ENCODE assay signal across 19 cellular contexts in genomic region chr19:18467978-18468377, GRCh38. TPM values are rescaled to one million over a fixed set of nuclear protein-coding genes. Genes with fewer than 3 reads are reported as not detected.
DNase-seq lines count a peak whose midpoint lies in the region; ATAC-seq lines count a peak whose summit lies in the region.
"Had no signal": no experiment of that assay in that cellular context is flagged by ENCODE, and none has a peak within 500 bp of the region (broad histone marks: within the 10 kb centered on the region; RNA-seq: fewer than 3 reads in every experiment).

No MANE protein-coding gene starts in this region.

- H3K36me3 Mint-ChIP-seq in activated T-cell treated with anti-CD3 and anti-CD28 coated beads, Interleukin-2, amount 50 U/mL, for 72 hours (ENCODE audit: insufficient read depth in 2 of 2) = peaks cover 0 to 1% of the 10 kb centered on the region in 2 donors
- H3K36me3 Mint-ChIP-seq in activated CD4-positive, alpha-beta memory T cell treated with anti-CD3 and anti-CD28 coated beads for 36 hours = peaks cover 4% of the 10 kb centered on the region
- H3K36me3 Mint-ChIP-seq in effector memory CD8-positive, alpha-beta T cell (ENCODE audit: insufficient read depth) = peaks cover 92% of the 10 kb centered on the region
- H3K36me3 Mint-ChIP-seq in stimulated activated memory B cell treated with anti-CD40 and anti-IgM and Interleukin-4, amounts not matched to agents 10 μg/mL and 1 μg/mL and 100 μg/mL, for 72 hours = peaks cover 14% of the 10 kb centered on the region

- no peaks in the 10 kb centered on the region for H3K27me3 ChIP-seq in H7 (ENCODE audit: control insufficient read depth, insufficient read depth, low read length)

- H3K9me3 Mint-ChIP-seq in activated T-cell treated with anti-CD3 and anti-CD28 coated beads, Interleukin-2, amount 50 U/mL, for 72 hours = no peaks in the 10 kb centered on the region
- no peaks in the 10 kb centered on the region for H3K9me3 Mint-ChIP-seq in activated CD4-positive, alpha-beta memory T cell treated with anti-CD3 and anti-CD28 coated beads for 36 hours
- no peaks in the 10 kb centered on the region for H3K9me3 Mint-ChIP-seq in effector memory CD8-positive, alpha-beta T cell
- H3K9me3 Mint-ChIP-seq in stimulated activated memory B cell treated with anti-CD40 and anti-IgM and Interleukin-4, amounts not matched to agents 10 μg/mL and 1 μg/mL and 100 μg/mL, for 72 hours = no peaks in the 10 kb centered on the region
- H3K9me3 Mint-ChIP-seq: CD4-positive, alpha-beta T cell had no signal

- H3K27ac Mint-ChIP-seq in activated T-cell treated with anti-CD3 and anti-CD28 coated beads, Interleukin-2, amount 50 U/mL, for 72 hours = peak overlapping the region; percentile 8
- peak overlapping the region; percentile 57 for H3K27ac Mint-ChIP-seq in activated CD4-positive, alpha-beta memory T cell treated with anti-CD3 and anti-CD28 coated beads for 36 hours
- H3K27ac Mint-ChIP-seq in effector memory CD8-positive, alpha-beta T cell = peak overlapping the region; percentile 76 to 91
- peak overlapping the region; percentile 1 for H3K27ac Mint-ChIP-seq in stimulated activated memory B cell treated with anti-CD40 and anti-IgM and Interleukin-4, amounts not matched to agents 10 μg/mL and 1 μg/mL and 100 μg/mL, for 72 hours
- H3K27ac Mint-ChIP-seq: CD4-positive, alpha-beta T cell had no signal

- no peak for ATAC-seq in activated T-cell treated with anti-CD3 and anti-CD28 coated beads, Interleukin-2, amount 50 U/mL, for 72 hours (replicated peaks in 1 of 2)
- ATAC-seq in effector memory CD8-positive, alpha-beta T cell (replicated peaks) = no peak
- no peak for ATAC-seq in stimulated activated memory B cell treated with anti-CD40 and anti-IgM and Interleukin-4, amounts not matched to agents 10 μg/mL and 1 μg/mL and 100 μg/mL, for 72 hours
- ATAC-seq in HG02763 (IDR thresholded peaks at IDR 0.05; ENCODE audit: unreplicated experiment) = no peak
- no peak for ATAC-seq in GM21619 (IDR thresholded peaks at IDR 0.05; ENCODE audit: unreplicated experiment)
- ATAC-seq: right cardiac atrium had no signal

- no peak for DNase-seq in activated T-cell treated with anti-CD3 and anti-CD28 coated beads, Interleukin-2, amount 50 U/mL, for 72 hours
- DNase-seq in activated T-cell treated with anti-CD3 and anti-CD28 coated beads, Interleukin-2, amount 50 U/mL, for 48 hours = no peak
- DNase-seq in activated CD4-positive, alpha-beta memory T cell treated with anti-CD3 and anti-CD28 coated beads for 36 hours = no peak
- DNase-seq in effector memory CD8-positive, alpha-beta T cell = no peak
- DNase-seq in H7 = no peak
- DNase-seq: activated CD4-positive, CD25-positive, alpha-beta regulatory T cell; amygdala; CD4-positive, alpha-beta T cell; cerebellar nuclear complex; DMS79 treated with DMSO at 0.1 percent for 48 hours; GOT3; hippocampal formation; kidney glomerular epithelial cell; NCI-H1930; right cardiac atrium; SHP77 treated with DMSO at 0.1 percent for 48 hours had no signal

- H3K36me3 ChIP-seq in H7 (replicated peaks; ENCODE audit: control insufficient read depth, insufficient read depth, low read length) = no peaks in the 10 kb centered on the region; the same call in 1 of the 2 replicates

- no peaks in the 10 kb centered on the region for H3K27me3 Mint-ChIP-seq in activated T-cell treated with anti-CD3 and anti-CD28 coated beads, Interleukin-2, amount 50 U/mL, for 72 hours (ENCODE audit: low read depth)
- no peaks in the 10 kb centered on the region for H3K27me3 Mint-ChIP-seq in activated CD4-positive, alpha-beta memory T cell treated with anti-CD3 and anti-CD28 coated beads for 36 hours
- H3K27me3 Mint-ChIP-seq in effector memory CD8-positive, alpha-beta T cell = no peaks in the 10 kb centered on the region
- no peaks in the 10 kb centered on the region for H3K27me3 Mint-ChIP-seq in stimulated activated memory B cell treated with anti-CD40 and anti-IgM and Interleukin-4, amounts not matched to agents 10 μg/mL and 1 μg/mL and 100 μg/mL, for 72 hours
- H3K27me3 Mint-ChIP-seq: CD4-positive, alpha-beta T cell had no signal

- H3K4me3 ChIP-seq in H7 (ENCODE audit: insufficient read depth, low read depth, low read length) = no peak overlapping the region

- CTCF ChIA-PET in activated CD4-positive, alpha-beta memory T cell treated with anti-CD3 and anti-CD28 coated beads for 36 hours (lab: Charles Lee) = interaction anchor here (0.8 to 2.7 kb wide), 4 partner anchors 10 to 25 kb away, joined by 3 to 16 read pairs (median 9); no protein-coding TSS in a partner anchor

- POLR2A ChIA-PET in activated CD4-positive, alpha-beta memory T cell treated with anti-CD3 and anti-CD28 coated beads for 36 hours (lab: Charles Lee) = interaction anchor here (0.6 kb wide), 1 partner anchor 34 kb away, joined by 3 read pairs; no protein-coding TSS in a partner anchor

- peaks cover 19% of the 10 kb centered on the region for H3K4me1 Mint-ChIP-seq in activated T-cell treated with anti-CD3 and anti-CD28 coated beads, Interleukin-2, amount 50 U/mL, for 72 hours (ENCODE audit: low read depth)
- peaks cover 9% of the 10 kb centered on the region for H3K4me1 Mint-ChIP-seq in activated CD4-positive, alpha-beta memory T cell treated with anti-CD3 and anti-CD28 coated beads for 36 hours (ENCODE audit: low read depth)
- H3K4me1 Mint-ChIP-seq in effector memory CD8-positive, alpha-beta T cell (ENCODE audit: low read depth in 2 of 2) = peaks cover 37% of the 10 kb centered on the region in 2 donors
- peaks cover 17% of the 10 kb centered on the region for H3K4me1 Mint-ChIP-seq in stimulated activated memory B cell treated with anti-CD40 and anti-IgM and Interleukin-4, amounts not matched to agents 10 μg/mL and 1 μg/mL and 100 μg/mL, for 72 hours

- no peak overlapping the region for H3K4me3 Mint-ChIP-seq in activated T-cell treated with anti-CD3 and anti-CD28 coated beads, Interleukin-2, amount 50 U/mL, for 72 hours
- no peak overlapping the region for H3K4me3 Mint-ChIP-seq in activated CD4-positive, alpha-beta memory T cell treated with anti-CD3 and anti-CD28 coated beads for 36 hours
- H3K4me3 Mint-ChIP-seq in effector memory CD8-positive, alpha-beta T cell = no peak overlapping the region
- no peak overlapping the region for H3K4me3 Mint-ChIP-seq in stimulated activated memory B cell treated with anti-CD40 and anti-IgM and Interleukin-4, amounts not matched to agents 10 μg/mL and 1 μg/mL and 100 μg/mL, for 72 hours
- H3K4me3 Mint-ChIP-seq: CD4-positive, alpha-beta T cell had no signal

- intact Hi-C loops in activated CD4-positive, alpha-beta memory T cell treated with anti-CD3 and anti-CD28 coated beads for 36 hours (cut with micrococcal nuclease) = no loop called here

RNA-seq across cellular contexts. Expression of gene ISYNA1, which starts 30.0 kb away (rescaled TPM):
- total RNA-seq in activated T-cell treated with anti-CD3 and anti-CD28 coated beads, Interleukin-2, amount 50 U/mL, for 72 hours = 10 to 100 TPM; 20.5 to 24.8 TPM
- 10 to 100 TPM; 19.3 to 20.0 TPM for total RNA-seq in activated CD4-positive, alpha-beta memory T cell treated with anti-CD3 and anti-CD28 coated beads for 36 hours
- 183 and 212 TPM in 2 replicates for total RNA-seq in H7 (2014; rRNA removed; shearing (Covaris generic))

RNA-seq across cellular contexts. Expression of gene SSBP4, which starts 48.8 kb away (rescaled TPM):
- total RNA-seq in activated T-cell treated with anti-CD3 and anti-CD28 coated beads, Interleukin-2, amount 50 U/mL, for 72 hours = 10 to 100 TPM; 46.8 to 48.1 TPM
- 100 to 1,000 TPM in 1 of 2 experiments, 10 to 100 TPM in 1; 97.9 to 102 TPM for total RNA-seq in activated CD4-positive, alpha-beta memory T cell treated with anti-CD3 and anti-CD28 coated beads for 36 hours
- total RNA-seq in H7 (2014; rRNA removed; shearing (Covaris generic)) = 91.1 and 134 TPM in 2 replicates

RNA-seq across cellular contexts. Expression of gene ELL, which starts 53.9 kb away (rescaled TPM):
- 10 to 100 TPM; 25.9 to 32.3 TPM for total RNA-seq in activated T-cell treated with anti-CD3 and anti-CD28 coated beads, Interleukin-2, amount 50 U/mL, for 72 hours
- total RNA-seq in activated CD4-positive, alpha-beta memory T cell treated with anti-CD3 and anti-CD28 coated beads for 36 hours = 10 to 100 TPM; 24.7 to 29.7 TPM
- 16.4 and 17.0 TPM in 2 replicates for total RNA-seq in H7 (2014; rRNA removed; shearing (Covaris generic))

Comparison
In these comparisons a context has a peak if more than half of its experiments do, and no peak if none do; other contexts are left out.
1. H3K27ac Mint-ChIP-seq: peak in every context shown above with its lines; median percentile 84 in effector memory CD8-positive, alpha-beta T cell; 57 in activated CD4-positive, alpha-beta memory T cell treated with anti-CD3 and anti-CD28 coated beads for 36 hours; 8 in activated T-cell treated with anti-CD3 and anti-CD28 coated beads, Interleukin-2, amount 50 U/mL, for 72 hours; 1 in stimulated activated memory B cell treated with anti-CD40 and anti-IgM and Interleukin-4, amounts not matched to agents 10 μg/mL and 1 μg/mL and 100 μg/mL, for 72 hours.